In the genomic region with DNA sequence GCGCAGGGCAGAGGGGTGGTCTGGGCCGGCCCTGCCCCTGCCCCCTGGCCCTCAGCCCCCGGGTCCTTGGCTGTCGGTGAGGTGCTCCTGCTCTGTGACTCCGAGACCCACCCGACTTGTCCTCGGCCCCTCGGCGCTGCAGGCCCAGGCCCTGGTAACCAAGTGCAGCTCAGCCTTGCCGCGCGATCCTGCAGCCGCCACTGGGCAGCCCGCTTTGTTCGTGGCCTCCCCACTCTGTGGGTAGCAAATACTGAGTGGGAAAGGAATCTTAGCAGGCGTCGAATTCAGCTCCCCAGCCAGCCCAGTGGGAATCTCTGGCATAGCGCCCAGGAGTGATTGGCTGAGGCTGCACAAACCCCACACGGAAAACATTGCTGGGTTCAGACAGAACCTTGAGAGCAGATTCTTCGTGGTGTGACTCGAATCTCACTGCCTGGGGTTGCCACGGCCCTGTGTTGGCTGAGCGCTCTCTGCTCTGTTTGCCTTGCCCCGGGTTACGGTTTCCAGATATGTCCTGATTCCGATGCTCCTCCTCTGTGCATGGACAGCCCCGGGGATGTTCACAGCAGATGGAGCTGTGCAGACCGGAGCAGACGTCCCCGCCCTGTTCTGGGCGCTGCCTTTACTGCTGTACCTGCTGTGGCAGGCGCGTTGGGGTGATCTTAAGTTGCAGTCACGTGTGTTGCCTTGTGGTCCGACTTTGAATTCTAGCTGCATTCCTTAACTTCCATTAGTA, we compare ENCODE assay signal across 10 cellular contexts. TPM values are rescaled to one million over a fixed set of nuclear protein-coding genes. Genes with fewer than 3 reads are reported as not detected.
DNase-seq lines count a peak whose midpoint lies in the region; ATAC-seq and TF ChIP-seq lines count a peak whose summit lies in the region.
"Had no signal": no experiment of that assay in that cellular context is flagged by ENCODE, and none has a peak within 500 bp of the region (broad histone marks: within the 10 kb centered on the region; RNA-seq: fewer than 3 reads in every experiment).

No MANE protein-coding gene starts in this region.

- H3K9me3 ChIP-seq in DOHH2 (ENCODE audit: control insufficient read depth, insufficient read depth, low read length) = no peaks in the 10 kb centered on the region
- H3K9me3 ChIP-seq: gastrocnemius medialis had no signal

- intact Hi-C loops in posterior vena cava (cut with DNase I) = no loop called here

- TF ChIP-seq RAD21 in Ishikawa (IDR thresholded peaks at IDR 0.05; ENCODE audit: low read depth) = no peak

- no peak; the same call in 1 of the 2 replicates for TF ChIP-seq EP300 in Ishikawa (IDR thresholded peaks at IDR 0.05; ENCODE audit: borderline replicate concordance)

- H3K27ac ChIP-seq in DOHH2 (ENCODE audit: low read depth, low read length) = no peak overlapping the region; the same call in 1 of the 2 replicates
- H3K27ac ChIP-seq: gastrocnemius medialis had no signal

- H3K27me3 ChIP-seq in DOHH2 (ENCODE audit: control insufficient read depth, low read length) = no peaks in the 10 kb centered on the region

- no peak for TF ChIP-seq CTCF in DOHH2 (IDR thresholded peaks at IDR 0.05; ENCODE audit: low read depth, low read length, poor library complexity, severe bottlenecking)
- TF ChIP-seq CTCF in fibroblast of mammary gland (conservative IDR thresholded peaks at IDR 0.05; ENCODE audit: control insufficient read depth, insufficient read depth, low read depth, low read length) = no peak

- H3K36me3 ChIP-seq in DOHH2 (ENCODE audit: control insufficient read depth, low read length) = peaks cover 48% of the 10 kb centered on the region
- H3K36me3 ChIP-seq: gastrocnemius medialis had no signal

- DNase-seq in fibroblast of mammary gland (ENCODE audit: low read depth) (peak; percentile 37), posterior vena cava (ENCODE audit: low spot score) (peak; percentile 73), NCI-H2196 treated with DMSO at 0.1 percent for 48 hours (lab: John Stamatoyannopoulos, UW; ENCODE audit: unreplicated experiment) (no peak), cerebellum (ENCODE audit: low spot score) (no peak)
- DNase-seq: activated naive CD8-positive, alpha-beta T cell treated with anti-CD3 and anti-CD28 coated beads, Interleukin-2, amount 50 U/mL, for 24 hours; gastrocnemius medialis had no signal

- H3K4me3 ChIP-seq in DOHH2 (ENCODE audit: low read length) (no peak overlapping the region), fibroblast of mammary gland (ENCODE audit: control insufficient read depth, low read depth, low read length) (no peak overlapping the region)
- H3K4me3 ChIP-seq: gastrocnemius medialis had no signal

- peaks cover 45% of the 10 kb centered on the region for H3K4me1 ChIP-seq in DOHH2 (ENCODE audit: control insufficient read depth, low read length)
- H3K4me1 ChIP-seq: gastrocnemius medialis had no signal

- H3K9me2 ChIP-seq in DOHH2 (replicated peaks; ENCODE audit: control insufficient read depth, low read length) = no peaks in the 10 kb centered on the region

- no peak for ATAC-seq in GM21367 (IDR thresholded peaks at IDR 0.05; ENCODE audit: unreplicated experiment)
- ATAC-seq in HG03139 (IDR thresholded peaks at IDR 0.05; ENCODE audit: unreplicated experiment) = no peak
- ATAC-seq: activated naive CD8-positive, alpha-beta T cell treated with anti-CD3 and anti-CD28 coated beads, Interleukin-2, amount 50 U/mL, for 24 hours; gastrocnemius medialis had no signal

- peak overlapping the region; percentile 13; the same call in 1 of the 2 replicates for H3K4me2 ChIP-seq in DOHH2 (ENCODE audit: low read length)

- H4K20me1 ChIP-seq in DOHH2 (ENCODE audit: control insufficient read depth, insufficient read depth, low read depth, low read length) = no peaks in the 10 kb centered on the region

- H3K79me2 ChIP-seq in DOHH2 (ENCODE audit: control insufficient read depth, low read length) = no peaks in the 10 kb centered on the region

- H3F3A ChIP-seq in DOHH2 (ENCODE audit: control insufficient read depth, insufficient read depth) = no peaks in the 10 kb centered on the region

TF ChIP-seq in Ishikawa, 13 proteins besides CTCF, POLR2A, EP300 and RAD21:
- TF ChIP-seq, protein P1, sequence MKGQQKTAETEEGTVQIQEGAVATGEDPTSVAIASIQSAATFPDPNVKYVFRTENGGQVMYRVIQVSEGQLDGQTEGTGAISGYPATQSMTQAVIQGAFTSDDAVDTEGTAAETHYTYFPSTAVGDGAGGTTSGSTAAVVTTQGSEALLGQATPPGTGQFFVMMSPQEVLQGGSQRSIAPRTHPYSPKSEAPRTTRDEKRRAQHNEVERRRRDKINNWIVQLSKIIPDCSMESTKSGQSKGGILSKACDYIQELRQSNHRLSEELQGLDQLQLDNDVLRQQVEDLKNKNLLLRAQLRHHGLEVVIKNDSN (IDR thresholded peaks at IDR 0.05) = peak; percentile 87
- TF ChIP-seq TCF12 (IDR thresholded peaks at IDR 0.05; ENCODE audit: low read depth) (no peak), TEAD4 (IDR thresholded peaks at IDR 0.05) (peak; percentile 67), EGR1 (IDR thresholded peaks at IDR 0.05) (no peak), YY1 (IDR thresholded peaks at IDR 0.05; ENCODE audit: low read depth) (0 out of 2 replicates have a peak, but pooled peaks have one; percentile 22), TAF1 (IDR thresholded peaks at IDR 0.05; ENCODE audit: low read depth) (no peak)
TF ChIP-seq in Ishikawa: peak in this region for 3.

RNA-seq across cellular contexts. Expression of a gene that starts 13.4 kb away (rescaled TPM):
- total RNA-seq in posterior vena cava (10 to 100 TPM; 52.6 to 54.2 TPM), cerebellum (27.8 TPM)

Comparison
In these comparisons a context has a peak if more than half of its experiments do, and no peak if none do; other contexts are left out.
1. DNase-seq: peak in fibroblast of mammary gland (single experiment) and posterior vena cava (single experiment); none in NCI-H2196 treated with DMSO at 0.1 percent for 48 hours (single experiment) and cerebellum (single experiment).